ENCODE assay signal across 18 cellular contexts in the genomic region with DNA sequence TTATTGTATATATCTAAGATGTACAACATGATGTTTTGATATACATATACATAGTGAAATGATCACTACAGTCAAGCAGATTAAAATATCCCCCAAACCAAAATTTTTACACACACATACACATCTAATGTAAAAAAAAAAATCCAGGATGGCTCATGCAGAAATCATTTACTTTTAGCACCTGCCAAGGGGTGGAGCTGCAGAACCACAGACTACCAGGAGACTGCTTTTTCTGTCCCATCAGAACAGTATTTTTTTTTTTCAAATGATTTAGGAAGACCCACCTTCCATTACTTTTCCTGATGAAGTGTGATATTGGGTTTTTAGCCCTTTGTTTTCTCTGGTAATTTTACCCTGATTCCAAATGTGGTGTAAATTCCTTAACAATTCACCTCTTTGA.
DNase-seq lines count a peak whose midpoint lies in the region; ATAC-seq and TF ChIP-seq lines count a peak whose summit lies in the region.
"Had no signal": no experiment of that assay in that cellular context is flagged by ENCODE, and none has a peak within 500 bp of the region (broad histone marks: within the 10 kb centered on the region; RNA-seq: fewer than 3 reads in every experiment).

No MANE protein-coding gene starts in this region.

- TF ChIP-seq RAD21 in HCT116 (IDR thresholded peaks at IDR 0.05; ENCODE audit: low read depth), result peak; percentile 30; the same call in 1 of the 2 replicates

- no peaks in the 10 kb centered on the region for H3K9me2 ChIP-seq in HCT116 (ENCODE audit: insufficient read depth)

- H3K36me3 ChIP-seq in HCT116 (ENCODE audit: control insufficient read depth in 1 of 2, insufficient read depth in 2 of 2, low read length in 2 of 2) (no peaks in the 10 kb centered on the region), OCI-LY3 (replicated peaks; ENCODE audit: low read depth, low read length) (no peaks in the 10 kb centered on the region), osteoblast (ENCODE audit: insufficient read depth, low read length) (no peaks in the 10 kb centered on the region)
- H3K36me3 ChIP-seq: heart right ventricle, prostate gland had no signal

- H3K9me3 ChIP-seq in HCT116 (ENCODE audit: control insufficient read depth in 1 of 2, insufficient read depth in 1 of 2, low read depth in 1 of 2, low read length in 2 of 2), result no peaks in the 10 kb centered on the region
- no peaks in the 10 kb centered on the region for H3K9me3 ChIP-seq in OCI-LY3 (ENCODE audit: insufficient read depth, low read length)
- H3K9me3 ChIP-seq in osteoblast (ENCODE audit: low read depth, low read length), result no peaks in the 10 kb centered on the region
- H3K9me3 ChIP-seq: prostate gland had no signal

- TF ChIP-seq CTCF in HCT116 (IDR thresholded peaks at IDR 0.05 in 2 of 3, conservative IDR thresholded peaks at IDR 0.05 in 1 of 3; ENCODE audit: borderline replicate concordance in 1 of 3, insufficient read depth in 1 of 3, low read depth in 2 of 3, low read length in 2 of 3) (0 out of 6 replicates have a peak, but pooled peaks of 1 of the 3 experiments have one; percentile 4), OCI-LY3 (IDR thresholded peaks at IDR 0.05; ENCODE audit: low read depth, low read length) (peak; percentile 54), osteoblast (IDR thresholded peaks at IDR 0.05; ENCODE audit: extremely low read depth, low read depth, low read length) (no peak)

- no peak overlapping the region for H2AFZ ChIP-seq in HCT116 (ENCODE audit: low read depth, low read length, poor library complexity, severe bottlenecking)
- H2AFZ ChIP-seq in OCI-LY3 (ENCODE audit: low read depth, low read length), result no peak overlapping the region
- no peak overlapping the region for H2AFZ ChIP-seq in osteoblast (ENCODE audit: low read length)

- no peaks in the 10 kb centered on the region for H3K4me1 ChIP-seq in HCT116 (ENCODE audit: control insufficient read depth in 1 of 2, insufficient read depth in 2 of 2, low read length in 2 of 2)
- peaks cover 11% of the 10 kb centered on the region for H3K4me1 ChIP-seq in OCI-LY3 (ENCODE audit: low read length)
- no peaks in the 10 kb centered on the region for H3K4me1 ChIP-seq in osteoblast (ENCODE audit: insufficient read depth, low read length)
- H3K4me1 ChIP-seq: heart right ventricle, prostate gland had no signal

- H3K36me3 Mint-ChIP-seq in activated T-helper 2 cell treated with anti-CD3 and anti-CD28 coated beads, Interferon-gamma antibody, Interleukin-2, Interleukin-4, amounts not matched to agents 10 μg/mL and 5 μg/mL and 100 μg/mL, durations not matched to agents 14 hours and 24 hours and 36 hours (ENCODE audit: low read depth), result no peaks in the 10 kb centered on the region
- H3K36me3 Mint-ChIP-seq: naive B cell, T-cell had no signal

- CTCF ChIA-PET in HCT116 (lab: Charles Lee), result interaction anchor here (0.9 to 2.5 kb wide), 4 partner anchors 9 to 398 kb away, joined by 3 to 9 read pairs (median 6); no protein-coding TSS in a partner anchor

- intact Hi-C loops in HCT116 (cut with micrococcal nuclease), result loop anchor here (2.0 to 10.0 kb wide), 2 partner anchors 201 to 419 kb away; no protein-coding TSS in a partner anchor
- intact Hi-C loops in activated T-helper 2 cell treated with anti-CD3 and anti-CD28 coated beads, Interferon-gamma antibody, Interleukin-2, Interleukin-4, amounts not matched to agents 10 μg/mL and 5 μg/mL and 100 μg/mL, durations not matched to agents 14 hours and 24 hours and 36 hours (cut with micrococcal nuclease), result no loop called here

- H3K27me3 Mint-ChIP-seq in activated T-helper 2 cell treated with anti-CD3 and anti-CD28 coated beads, Interferon-gamma antibody, Interleukin-2, Interleukin-4, amounts not matched to agents 10 μg/mL and 5 μg/mL and 100 μg/mL, durations not matched to agents 14 hours and 24 hours and 36 hours (ENCODE audit: low read depth), result no peaks in the 10 kb centered on the region
- H3K27me3 Mint-ChIP-seq: effector memory CD8-positive, alpha-beta T cell; T-cell had no signal

- no peak for TF ChIP-seq POLR2A in HCT116 (IDR thresholded peaks at IDR 0.05; ENCODE audit: borderline replicate concordance, extremely low read depth, insufficient read depth, insufficient read length)

- RAD21 ChIA-PET in HCT116 (lab: Charles Lee; ENCODE audit: low non-redundant PET in 1 of 2, low total read pairs in 2 of 2, uncharacterized antibody in 2 of 2, unreplicated experiment in 2 of 2), result no interaction called here

- BruUV-seq in HCT116 (replicated peaks; lab: Mats Ljungman, UMichigan), result no TSS peak

- no peak for ATAC-seq in HCT116
- ATAC-seq: effector memory CD8-positive, alpha-beta T cell; T-cell had no signal

- peaks cover 7% of the 10 kb centered on the region for H3K9me3 Mint-ChIP-seq in activated T-helper 2 cell treated with anti-CD3 and anti-CD28 coated beads, Interferon-gamma antibody, Interleukin-2, Interleukin-4, amounts not matched to agents 10 μg/mL and 5 μg/mL and 100 μg/mL, durations not matched to agents 14 hours and 24 hours and 36 hours

- no peak overlapping the region for H3K4me2 ChIP-seq in HCT116 (ENCODE audit: low read length)
- no peak overlapping the region for H3K4me2 ChIP-seq in OCI-LY3 (ENCODE audit: low read length)
- H3K4me2 ChIP-seq in osteoblast (ENCODE audit: insufficient read depth, low read length), result no peak overlapping the region

- H3K27ac ChIP-seq in HCT116 (ENCODE audit: low read depth, low read length) (no peak overlapping the region), OCI-LY3 (ENCODE audit: low read length) (no peak overlapping the region), osteoblast (ENCODE audit: low read depth, low read length) (no peak overlapping the region)
- H3K27ac ChIP-seq: heart right ventricle, prostate gland, RWPE1 had no signal

- H3K4me1 Mint-ChIP-seq in activated T-helper 2 cell treated with anti-CD3 and anti-CD28 coated beads, Interferon-gamma antibody, Interleukin-2, Interleukin-4, amounts not matched to agents 10 μg/mL and 5 μg/mL and 100 μg/mL, durations not matched to agents 14 hours and 24 hours and 36 hours (ENCODE audit: low read depth), result no peaks in the 10 kb centered on the region
- H3K4me1 Mint-ChIP-seq: naive B cell, T-cell had no signal

- H3K27me3 ChIP-seq in HCT116 (ENCODE audit: insufficient read depth, low read length) (no peaks in the 10 kb centered on the region), OCI-LY3 (ENCODE audit: low read depth, low read length) (no peaks in the 10 kb centered on the region), osteoblast (ENCODE audit: insufficient read depth, low read length) (no peaks in the 10 kb centered on the region)

- no peak overlapping the region for H3K9ac ChIP-seq in HCT116 (ENCODE audit: low read length)
- H3K9ac ChIP-seq in OCI-LY3 (ENCODE audit: low read length), result no peak overlapping the region

- H3K4me3 ChIP-seq in HCT116 (replicated peaks in 1 of 2; ENCODE audit: low read depth in 1 of 2, low read length in 2 of 2) (no peak overlapping the region), OCI-LY3 (ENCODE audit: low read length) (no peak overlapping the region), osteoblast (ENCODE audit: insufficient read depth, low read length) (no peak overlapping the region)
- H3K4me3 ChIP-seq: heart right ventricle, prostate gland had no signal

- no peaks in the 10 kb centered on the region for H3K79me2 ChIP-seq in HCT116 (ENCODE audit: insufficient read depth, low read length)
- no peaks in the 10 kb centered on the region for H3K79me2 ChIP-seq in OCI-LY3 (ENCODE audit: low read length)
- H3K79me2 ChIP-seq in osteoblast (ENCODE audit: insufficient read depth, low read length), result no peaks in the 10 kb centered on the region

- no peak overlapping the region for H3K4me3 Mint-ChIP-seq in activated T-helper 2 cell treated with anti-CD3 and anti-CD28 coated beads, Interferon-gamma antibody, Interleukin-2, Interleukin-4, amounts not matched to agents 10 μg/mL and 5 μg/mL and 100 μg/mL, durations not matched to agents 14 hours and 24 hours and 36 hours (ENCODE audit: low read depth)
- H3K4me3 Mint-ChIP-seq: activated naive CD4-positive, alpha-beta T cell treated with anti-CD3 and anti-CD28 coated beads for 36 hours; effector memory CD8-positive, alpha-beta T cell; naive B cell; T-cell had no signal

- POLR2A ChIA-PET in HCT116 (lab: Charles Lee), result no interaction called here

- DNase-seq in DMS53 (lab: John Stamatoyannopoulos, UW), result peak; percentile 57
- no peak for DNase-seq in HCT116 (ENCODE audit: low read depth, low spot score)
- DNase-seq in left kidney (ENCODE audit: low read depth, low spot score), result peak; percentile 28
- no peak for DNase-seq in activated T-helper 2 cell treated with anti-CD3 and anti-CD28 coated beads, Interferon-gamma antibody, Interleukin-2, Interleukin-4, amounts not matched to agents 10 μg/mL and 5 μg/mL and 100 μg/mL, durations not matched to agents 14 hours and 24 hours and 36 hours (ENCODE audit: low spot score)
- DNase-seq in osteoblast (ENCODE audit: insufficient read length, low spot score, missing footprints), result no peak
- DNase-seq in activated naive CD4-positive, alpha-beta T cell treated with Interleukin-2 at 50 U/mL for 16 hours, result no peak
- no peak for DNase-seq in NCI-H345 (lab: John Stamatoyannopoulos, UW)
- DNase-seq: activated CD4-positive, alpha-beta T cell treated with anti-CD3 and anti-CD28 coated beads, Interleukin-2, amount 50 U/mL, for 4 hours; activated naive CD4-positive, alpha-beta T cell treated with anti-CD3 and anti-CD28 coated beads for 36 hours; cerebellar nuclear complex; effector memory CD8-positive, alpha-beta T cell; heart right ventricle; naive B cell; NK-92 treated with Interleukin-12 subunit alpha and Interleukin-12 subunit beta, amount 100 ng/mL, for 24 hours; T-cell had no signal

- no peaks in the 10 kb centered on the region for H4K20me1 ChIP-seq in HCT116 (ENCODE audit: insufficient read depth)
- H4K20me1 ChIP-seq in OCI-LY3 (ENCODE audit: insufficient read depth, low read length), result no peaks in the 10 kb centered on the region
- no peaks in the 10 kb centered on the region for H4K20me1 ChIP-seq in osteoblast (ENCODE audit: insufficient read depth, low read length)

- no peak overlapping the region for H3K27ac Mint-ChIP-seq in activated T-helper 2 cell treated with anti-CD3 and anti-CD28 coated beads, Interferon-gamma antibody, Interleukin-2, Interleukin-4, amounts not matched to agents 10 μg/mL and 5 μg/mL and 100 μg/mL, durations not matched to agents 14 hours and 24 hours and 36 hours
- H3K27ac Mint-ChIP-seq: activated naive CD4-positive, alpha-beta T cell treated with anti-CD3 and anti-CD28 coated beads for 36 hours; effector memory CD8-positive, alpha-beta T cell; naive B cell; T-cell had no signal

TF ChIP-seq in HCT116, 20 proteins besides CTCF, POLR2A, EP300 and RAD21 (continues in another document):
- TF ChIP-seq SIN3A (IDR thresholded peaks at IDR 0.05; ENCODE audit: low read depth) (no peak), POLR2AphosphoS5 (IDR thresholded peaks at IDR 0.05; ENCODE audit: low read depth, low read length) (no peak), ELF1 (IDR thresholded peaks at IDR 0.05; ENCODE audit: borderline replicate concordance, low read depth) (no peak), YY1 (IDR thresholded peaks at IDR 0.05; ENCODE audit: extremely low read depth, insufficient replicate concordance, low read depth, low read length) (no peak), CEBPB (IDR thresholded peaks at IDR 0.05; ENCODE audit: low read depth) (no peak), ZFX (IDR thresholded peaks at IDR 0.05) (no peak), CBX3 (IDR thresholded peaks at IDR 0.05; ENCODE audit: low read depth) (no peak), SRF (IDR thresholded peaks at IDR 0.05; ENCODE audit: low read depth) (no peak)

Comparison
In these comparisons a context has a peak if more than half of its experiments do, and no peak if none do; other contexts are left out.
1. DNase-seq: peak in DMS53 (single experiment) and left kidney (single experiment); none in HCT116 (single experiment), activated T-helper 2 cell treated with anti-CD3 and anti-CD28 coated beads, Interferon-gamma antibody, Interleukin-2, Interleukin-4, amounts not matched to agents 10 μg/mL and 5 μg/mL and 100 μg/mL, durations not matched to agents 14 hours and 24 hours and 36 hours (single experiment), osteoblast (single experiment), activated naive CD4-positive, alpha-beta T cell treated with Interleukin-2 at 50 U/mL for 16 hours (single experiment) and NCI-H345 (single experiment).